20 cellular contexts compared by ENCODE assay signal in genomic region chr12:33988888-33989287, GRCh38. TPM values are rescaled to one million over a fixed set of nuclear protein-coding genes. Genes with fewer than 3 reads are reported as not detected.
DNase-seq lines count a peak whose midpoint lies in the region; ATAC-seq, FAIRE-seq and TF ChIP-seq lines count a peak whose summit lies in the region.
"Had no signal": no experiment of that assay in that cellular context is flagged by ENCODE, and none has a peak within 500 bp of the region (broad histone marks: within the 10 kb centered on the region; RNA-seq: fewer than 3 reads in every experiment).

No MANE protein-coding gene starts in this region.

- H3K4me3 Mint-ChIP-seq in MCF 10A (ENCODE audit: unreplicated experiment), result no peak overlapping the region
- H3K4me3 Mint-ChIP-seq: IgD-negative memory B cell had no signal

- H3K9me3 ChIP-seq in breast epithelium, result no peaks in the 10 kb centered on the region
- H3K9me3 ChIP-seq in testis, result no peaks in the 10 kb centered on the region
- no peaks in the 10 kb centered on the region for H3K9me3 ChIP-seq in uterus
- H3K9me3 ChIP-seq: A549, Caco-2, Peyer's patch had no signal

- TF ChIP-seq CTCF in MCF 10A (IDR thresholded peaks at IDR 0.05; ENCODE audit: unreplicated experiment) (no peak), breast epithelium (IDR thresholded peaks at IDR 0.05) (no peak), bronchial epithelial cell (IDR thresholded peaks at IDR 0.05; ENCODE audit: insufficient read depth, low read length, severe bottlenecking) (no peak), testis (IDR thresholded peaks at IDR 0.05) (no peak), uterus (IDR thresholded peaks at IDR 0.05) (no peak)

- H3K27me3 Mint-ChIP-seq in MCF 10A (ENCODE audit: insufficient read depth, unreplicated experiment), result no peaks in the 10 kb centered on the region
- H3K27me3 Mint-ChIP-seq: IgD-negative memory B cell had no signal

- TF ChIP-seq POLR2A in breast epithelium (IDR thresholded peaks at IDR 0.05) (no peak), testis (IDR thresholded peaks at IDR 0.05) (no peak), uterus (IDR thresholded peaks at IDR 0.05) (no peak)

- ATAC-seq in GM19324 (IDR thresholded peaks at IDR 0.05; ENCODE audit: low FRiP score, unreplicated experiment) (no peak), HG03097 (IDR thresholded peaks at IDR 0.05; ENCODE audit: low FRiP score, unreplicated experiment) (no peak)
- ATAC-seq: A549 had no signal

- no peaks in the 10 kb centered on the region for H3K4me1 ChIP-seq in breast epithelium
- H3K4me1 ChIP-seq in testis, result no peaks in the 10 kb centered on the region
- H3K4me1 ChIP-seq in uterus, result no peaks in the 10 kb centered on the region
- H3K4me1 ChIP-seq: A549, Caco-2, Peyer's patch had no signal

- peaks cover 7% of the 10 kb centered on the region for H3K9me3 Mint-ChIP-seq in MCF 10A (ENCODE audit: unreplicated experiment)
- H3K9me3 Mint-ChIP-seq: IgD-negative memory B cell had no signal

- H3K4me3 ChIP-seq in breast epithelium, result no peak overlapping the region
- H3K4me3 ChIP-seq in bronchial epithelial cell (ENCODE audit: low read depth, low read length), result no peak overlapping the region
- no peak overlapping the region for H3K4me3 ChIP-seq in testis
- H3K4me3 ChIP-seq in uterus, result no peak overlapping the region
- H3K4me3 ChIP-seq: A549, Peyer's patch had no signal

- intact Hi-C loops in MCF 10A (cut with micrococcal nuclease) (no loop called here), breast epithelium (cut with DNase I; ENCODE audit: low total_unique reads) (no loop called here), testis (cut with DNase I; ENCODE audit: low total_unique reads) (no loop called here), uterus (cut with DNase I; ENCODE audit: low total_unique reads) (no loop called here)

- POLR2A ChIA-PET in MCF 10A (lab: Yijun Ruan, JAX), result no interaction called here

- CTCF ChIA-PET in MCF 10A (lab: Yijun Ruan, JAX), result interaction anchor here (1.0 kb wide), 1 partner anchor 1106 kb away, joined by 3 read pairs; no protein-coding TSS in a partner anchor

- H3K27me3 ChIP-seq in breast epithelium (no peaks in the 10 kb centered on the region), bronchial epithelial cell (ENCODE audit: control insufficient read depth, insufficient read depth, low read length) (no peaks in the 10 kb centered on the region), testis (no peaks in the 10 kb centered on the region), uterus (no peaks in the 10 kb centered on the region)
- H3K27me3 ChIP-seq: Peyer's patch had no signal

- 46 to 53% methylated on average over 3 of the region's 3 CpGs for WGBS in testis, 2 donors

- H3K27ac ChIP-seq in breast epithelium (no peak overlapping the region), testis (no peak overlapping the region), uterus (no peak overlapping the region)
- H3K27ac ChIP-seq: A549, Peyer's patch had no signal

- no TSS peak for BruUV-seq in MCF 10A (replicated peaks; lab: Mats Ljungman, UMichigan)

- DNase-seq in MCF 10A (ENCODE audit: unreplicated experiment) (peak; percentile 67), breast epithelium (ENCODE audit: low spot score in 2 of 2) (no peak), bronchial epithelial cell (ENCODE audit: low read depth) (peak; percentile 97), kidney tubule cell (ENCODE audit: low spot score) (peak; percentile 71), testis (no peak), uterus (no peak)
- DNase-seq: Caco-2, DND-41, GF-D8, H7, NCI-H1436, NCI-H2081, NCI-H446, NCI-H748 treated with DMSO at 0.1 percent for 48 hours, Peyer's patch, SIG-M5 had no signal

- H3K4me1 Mint-ChIP-seq in MCF 10A (ENCODE audit: insufficient read depth, unreplicated experiment), result peaks cover 4% of the 10 kb centered on the region

- H3K36me3 ChIP-seq in breast epithelium, result no peaks in the 10 kb centered on the region
- no peaks in the 10 kb centered on the region for H3K36me3 ChIP-seq in bronchial epithelial cell (ENCODE audit: control insufficient read depth, insufficient read depth, low read length)
- H3K36me3 ChIP-seq in testis (ENCODE audit: low read depth, missing control alignments), result no peaks in the 10 kb centered on the region
- no peaks in the 10 kb centered on the region for H3K36me3 ChIP-seq in uterus
- H3K36me3 ChIP-seq: Peyer's patch had no signal

- H3K27ac Mint-ChIP-seq in MCF 10A (ENCODE audit: low read depth, unreplicated experiment), result no peak overlapping the region
- H3K27ac Mint-ChIP-seq: IgD-negative memory B cell had no signal

- no peaks in the 10 kb centered on the region for H3K36me3 Mint-ChIP-seq in MCF 10A (ENCODE audit: insufficient read depth, unreplicated experiment)
- H3K36me3 Mint-ChIP-seq: IgD-negative memory B cell had no signal

- FAIRE-seq in bronchial epithelial cell (lab: Jason Lieb, UNC), result no peak

RNA-seq across cellular contexts. Expression of gene ALG10, which starts 33.4 kb away (rescaled TPM):
- total RNA-seq in MCF 10A (2022) (7.6 and 7.8 TPM in 2 replicates), breast epithelium (10 to 100 TPM in 1 of 3 donors, 1 to 10 TPM in 2; 7.5 to 12.4 (median 7.7) TPM), bronchial epithelial cell (2.6 and 6.0 TPM in 2 replicates), testis (10 to 100 TPM; 17.7 TPM), uterus (10 to 100 TPM in 2 of 4 donors, 1 to 10 TPM in 2; 4.1 to 64.1 (median 17.6) TPM)
- 9.4 TPM for polyA plus RNA-seq in testis (ENCODE audit: insufficient read depth, low read depth, low replicate concordance)

Comparison
In these comparisons a context has a peak if more than half of its experiments do, and no peak if none do; other contexts are left out.
1. DNase-seq: peak in MCF 10A (single experiment), bronchial epithelial cell (single experiment) and kidney tubule cell (single experiment); none in breast epithelium (0 of 2), testis (single experiment) and uterus (0 of 2).